In the genomic region with DNA sequence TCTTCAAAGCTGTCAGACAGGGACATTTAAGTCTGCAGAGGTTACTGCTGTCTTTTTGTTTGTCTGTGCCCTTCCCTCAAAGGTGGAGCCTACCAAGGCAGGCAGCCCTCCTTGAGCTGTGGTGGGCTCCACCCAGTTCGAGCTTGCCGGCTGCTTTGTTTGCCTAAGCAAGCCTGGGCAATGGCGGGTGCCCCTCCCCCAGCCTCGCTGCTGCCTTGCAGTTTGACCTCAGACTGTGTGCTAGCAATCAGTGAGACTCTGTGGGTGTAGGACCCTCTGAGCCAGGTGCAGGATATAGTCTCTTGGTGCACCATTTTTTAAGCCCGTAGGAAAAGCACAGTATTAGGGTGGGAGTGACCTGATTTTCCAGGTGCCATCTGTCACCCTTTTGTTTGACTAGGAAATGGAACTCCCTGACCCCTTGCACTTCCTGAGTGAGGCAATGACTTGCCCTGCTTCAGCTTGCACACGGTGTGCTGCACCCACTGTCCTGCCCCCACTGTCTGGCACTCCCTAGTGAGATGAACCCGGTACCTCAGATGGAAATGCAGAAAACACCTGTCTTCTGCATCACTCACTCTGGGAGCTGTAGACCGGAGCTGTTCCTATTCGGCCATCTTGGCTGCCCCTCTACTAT, we compare ENCODE assay signal across 1 cellular context. TPM values are rescaled to one million over a fixed set of nuclear protein-coding genes. Genes with fewer than 3 reads are reported as not detected.
"Had no signal": no experiment of that assay in that cellular context is flagged by ENCODE, and none has a peak within 500 bp of the region (broad histone marks: within the 10 kb centered on the region; RNA-seq: fewer than 3 reads in every experiment).

No MANE protein-coding gene starts in this region.

RNA-seq across cellular contexts. Expression of a gene that starts 35.4 kb away (rescaled TPM):
- total RNA-seq: smooth muscle cell had no signal
